2 cellular contexts compared by ENCODE assay signal in the genomic region with DNA sequence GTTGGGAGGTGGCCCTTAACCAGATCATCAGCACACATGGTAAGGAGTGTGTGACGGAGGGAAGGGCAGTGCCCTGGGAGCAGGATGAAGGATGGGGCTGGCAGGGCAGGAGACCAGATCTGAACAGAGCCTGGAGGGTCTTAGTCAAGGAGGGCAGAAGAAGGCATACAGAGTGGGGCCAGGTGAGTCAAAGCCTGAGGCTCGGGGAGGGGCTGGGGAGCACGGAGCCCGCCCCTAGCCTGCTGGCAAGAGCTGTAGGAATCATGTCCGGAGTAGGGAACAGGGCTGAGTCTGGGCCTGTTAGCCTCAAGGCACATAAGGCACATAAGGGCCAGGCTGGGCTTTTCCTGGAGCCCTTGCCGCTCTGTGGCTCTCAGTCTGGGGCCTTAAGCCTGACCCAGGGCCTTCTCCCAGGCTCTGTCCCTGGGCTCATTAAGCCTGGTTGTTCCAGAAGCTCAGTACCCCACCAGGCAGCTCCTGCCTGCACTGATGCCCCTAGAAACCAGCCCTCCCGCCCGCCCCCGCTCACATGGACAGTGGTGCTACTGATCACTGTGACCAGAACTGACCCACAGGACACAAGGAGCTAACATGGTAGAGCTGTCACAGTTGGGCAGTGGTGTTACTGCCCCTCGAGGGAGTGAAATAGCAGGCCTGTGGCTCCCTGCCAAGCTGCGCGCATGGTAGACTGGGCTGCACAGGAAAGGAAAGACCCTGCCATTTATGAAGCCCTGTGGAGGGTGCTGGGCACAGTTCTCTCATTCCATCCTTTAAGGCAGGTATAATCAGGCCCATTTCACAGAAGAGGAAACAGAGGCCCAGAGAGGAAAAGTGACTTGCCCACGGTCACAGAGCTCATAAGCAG.
TF ChIP-seq lines count a peak whose summit lies in the region.

No MANE protein-coding gene starts in this region.

TF ChIP-seq in WTC11, 78 proteins besides CTCF, POLR2A, EP300 and RAD21:
- no peak for TF ChIP-seq ZNF396 (CRISPR knock-in tag; IDR thresholded peaks at IDR 0.05; ENCODE audit: borderline replicate concordance)
- no peak for TF ChIP-seq MXD4 (CRISPR knock-in tag; IDR thresholded peaks at IDR 0.05; ENCODE audit: borderline replicate concordance)
- TF ChIP-seq TCF7 (CRISPR knock-in tag; IDR thresholded peaks at IDR 0.05; ENCODE audit: low read depth), result no peak
- TF ChIP-seq ZNF263 (CRISPR knock-in tag; IDR thresholded peaks at IDR 0.05; ENCODE audit: low read depth), result no peak

TF ChIP-seq in H1, 55 proteins besides CTCF, POLR2A, EP300 and RAD21:
- TF ChIP-seq BACH1 (IDR thresholded peaks at IDR 0.05; ENCODE audit: low read length) (no peak), GTF2F1 (IDR thresholded peaks at IDR 0.05; ENCODE audit: borderline replicate concordance, low read depth, low read length) (no peak), SUZ12 (IDR thresholded peaks at IDR 0.05; ENCODE audit: low read length) (no peak), PHF8 (conservative IDR thresholded peaks at IDR 0.05; ENCODE audit: low read depth, low read length) (no peak), POU5F1 (IDR thresholded peaks at IDR 0.05; ENCODE audit: low read depth, low read length) (no peak), TAF1 (IDR thresholded peaks at IDR 0.05; ENCODE audit: low read depth, low read length) (no peak)
- TF ChIP-seq, protein P1, sequence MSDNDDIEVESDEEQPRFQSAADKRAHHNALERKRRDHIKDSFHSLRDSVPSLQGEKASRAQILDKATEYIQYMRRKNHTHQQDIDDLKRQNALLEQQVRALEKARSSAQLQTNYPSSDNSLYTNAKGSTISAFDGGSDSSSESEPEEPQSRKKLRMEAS (IDR thresholded peaks at IDR 0.05), result no peak
